16 cellular contexts compared by ENCODE assay signal in the genomic region with DNA sequence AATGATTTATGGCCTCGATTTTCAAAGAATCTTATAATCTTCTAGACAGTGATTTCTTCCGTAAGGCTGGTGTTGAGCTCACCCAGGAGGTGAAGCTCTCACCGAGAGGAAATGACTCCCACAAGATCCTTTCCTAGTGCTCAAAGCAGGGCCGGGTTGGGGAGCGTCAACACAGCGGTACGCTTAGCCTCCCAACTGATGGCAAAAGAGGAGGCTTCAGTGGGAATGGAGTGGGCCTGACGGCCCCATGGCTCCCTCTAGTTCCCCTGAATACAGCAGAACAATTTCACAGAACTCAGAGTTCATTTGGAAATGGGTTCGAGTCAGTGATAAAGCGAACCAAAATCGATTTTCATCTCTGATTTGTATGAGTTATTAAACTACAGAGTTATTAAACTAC.
DNase-seq lines count a peak whose midpoint lies in the region; ATAC-seq, FAIRE-seq and TF ChIP-seq lines count a peak whose summit lies in the region.
"Had no signal": no experiment of that assay in that cellular context is flagged by ENCODE, and none has a peak within 500 bp of the region (broad histone marks: within the 10 kb centered on the region; RNA-seq: fewer than 3 reads in every experiment).

No MANE protein-coding gene starts in this region.

- no peak overlapping the region for H3K4me3 Mint-ChIP-seq in GM23338
- no peak overlapping the region for H3K4me3 Mint-ChIP-seq in effector memory CD8-positive, alpha-beta T cell
- H3K4me3 Mint-ChIP-seq in mesothelial cell of epicardium, result no peak overlapping the region
- H3K4me3 Mint-ChIP-seq in activated T-cell treated with anti-CD3 and anti-CD28 coated beads, Interleukin-2, amount 50 U/mL, for 4 hours, result no peak overlapping the region
- H3K4me3 Mint-ChIP-seq: CD4-positive, CD25-positive, alpha-beta regulatory T cell had no signal

- H3K9me2 ChIP-seq in GM23338 (ENCODE audit: insufficient read depth), result no peaks in the 10 kb centered on the region

- BruUV-seq in A673 (replicated peaks; lab: Mats Ljungman, UMichigan), result no TSS peak

- FAIRE-seq in D721Med (lab: Jason Lieb, UNC), result no peak
- FAIRE-seq: GM12878, GM18507 had no signal

- peak; percentile 66 for ATAC-seq in GM23338
- ATAC-seq in effector memory CD8-positive, alpha-beta T cell (replicated peaks), result no peak
- no peak for ATAC-seq in activated T-cell treated with anti-CD3 and anti-CD28 coated beads, Interleukin-2, amount 50 U/mL, for 4 hours
- ATAC-seq: GM12878 had no signal

- H3K79me2 ChIP-seq in GM23338 (replicated peaks; ENCODE audit: insufficient read depth), result no peaks in the 10 kb centered on the region

- H3K4me2 ChIP-seq in GM23338, result no peak overlapping the region
- H3K4me2 ChIP-seq: BLaER1 had no signal

- DNase-seq in A673 (ENCODE audit: low spot score) (peak; percentile 36), GM23338 (ENCODE audit: low spot score) (no peak), mesothelial cell of epicardium (ENCODE audit: low spot score in 2 of 2, unreplicated experiment in 2 of 2) (no peak), D721Med (ENCODE audit: insufficient read length, low spot score) (no peak), mesenteric fat pad (ENCODE audit: low spot score) (no peak), tibial artery (no peak)
- no peak for DNase-seq in effector memory CD8-positive, alpha-beta T cell
- DNase-seq in activated T-cell treated with anti-CD3 and anti-CD28 coated beads, Interleukin-2, amount 50 U/mL, for 4 hours, result no peak
- DNase-seq: AML-193; CD4-positive, CD25-positive, alpha-beta regulatory T cell; DMS79; H7; IMR-90 had no signal

- H3F3A ChIP-seq in GM23338 (replicated peaks; ENCODE audit: low read depth), result no peaks in the 10 kb centered on the region

- TF ChIP-seq CTCF in A673 (conservative IDR thresholded peaks at IDR 0.05; ENCODE audit: low read depth, low read length) (no peak), GM23338 (conservative IDR thresholded peaks at IDR 0.05; ENCODE audit: low read depth in 2 of 2) (peak in 1 of 2 experiments; percentile 43; a peak in 2 of 4 replicates), mesothelial cell of epicardium (IDR thresholded peaks at IDR 0.05; ENCODE audit: unreplicated experiment) (no peak), D721Med (IDR thresholded peaks at IDR 0.05; ENCODE audit: insufficient read depth, missing control alignments) (no peak), tibial artery (IDR thresholded peaks at IDR 0.05) (no peak)

- intact Hi-C loops in A673 (cut with micrococcal nuclease; ENCODE audit: unreplicated experiment) (loop anchor here (10.0 kb wide), 1 partner anchor 350 kb away; no protein-coding TSS in a partner anchor), tibial artery (cut with DNase I; ENCODE audit: low total_unique reads) (no loop called here)

- H3K27ac ChIP-seq in A673 (ENCODE audit: low read depth, low read length, poor library complexity, severe bottlenecking) (peak overlapping the region; percentile 81), GM23338 (ENCODE audit: low read depth) (no peak overlapping the region), tibial artery (no peak overlapping the region)
- H3K27ac ChIP-seq: BLaER1 had no signal

- POLR2A ChIA-PET in A673 (lab: Charles Lee; ENCODE audit: low non-redundant PET), result no interaction called here

- no peak overlapping the region for H2AFZ ChIP-seq in GM23338

- no peaks in the 10 kb centered on the region for H3K9me3 Mint-ChIP-seq in GM23338
- no peaks in the 10 kb centered on the region for H3K9me3 Mint-ChIP-seq in effector memory CD8-positive, alpha-beta T cell
- H3K9me3 Mint-ChIP-seq in mesothelial cell of epicardium, result peaks cover 6% of the 10 kb centered on the region
- H3K9me3 Mint-ChIP-seq in activated T-cell treated with anti-CD3 and anti-CD28 coated beads, Interleukin-2, amount 50 U/mL, for 4 hours, result no peaks in the 10 kb centered on the region
- H3K9me3 Mint-ChIP-seq: CD4-positive, CD25-positive, alpha-beta regulatory T cell had no signal

- H3K36me3 ChIP-seq in A673 (ENCODE audit: insufficient read depth, low read length, poor library complexity, severe bottlenecking) (no peaks in the 10 kb centered on the region), GM23338 (ENCODE audit: insufficient read depth) (no peaks in the 10 kb centered on the region), tibial artery (no peaks in the 10 kb centered on the region)

- H3K4me3 ChIP-seq in A673 (ENCODE audit: low read depth, low read length, poor library complexity, severe bottlenecking), result no peak overlapping the region
- no peak overlapping the region for H3K4me3 ChIP-seq in GM23338
- no peak overlapping the region for H3K4me3 ChIP-seq in tibial artery
- H3K4me3 ChIP-seq: BLaER1, GM12878 had no signal

- H3K4me1 ChIP-seq in A673 (ENCODE audit: insufficient read depth, low read length, poor library complexity, severe bottlenecking), result peaks cover 52% of the 10 kb centered on the region
- H3K4me1 ChIP-seq in GM23338 (ENCODE audit: insufficient read depth), result peaks cover 6% of the 10 kb centered on the region; the same call in 1 of the 2 replicates
- no peaks in the 10 kb centered on the region for H3K4me1 ChIP-seq in tibial artery
- H3K4me1 ChIP-seq: BLaER1 had no signal

- no peaks in the 10 kb centered on the region for H3K9me3 ChIP-seq in A673 (ENCODE audit: low read depth, low read length, poor library complexity, severe bottlenecking)
- H3K9me3 ChIP-seq in tibial artery, result no peaks in the 10 kb centered on the region
- H3K9me3 ChIP-seq: BLaER1 had no signal

- H3K36me3 Mint-ChIP-seq in GM23338 (ENCODE audit: low read depth) (no peaks in the 10 kb centered on the region), mesothelial cell of epicardium (peaks cover 8% of the 10 kb centered on the region)
- H3K36me3 Mint-ChIP-seq in effector memory CD8-positive, alpha-beta T cell (ENCODE audit: insufficient read depth), result peaks cover 5% of the 10 kb centered on the region
- peaks cover 41% of the 10 kb centered on the region for H3K36me3 Mint-ChIP-seq in activated T-cell treated with anti-CD3 and anti-CD28 coated beads, Interleukin-2, amount 50 U/mL, for 4 hours (ENCODE audit: insufficient read depth)

- H3K27me3 Mint-ChIP-seq in GM23338 (ENCODE audit: insufficient read depth, low read depth, poor library complexity) (no peaks in the 10 kb centered on the region), mesothelial cell of epicardium (ENCODE audit: low read depth) (no peaks in the 10 kb centered on the region)
- H3K27me3 Mint-ChIP-seq in effector memory CD8-positive, alpha-beta T cell, result no peaks in the 10 kb centered on the region
- H3K27me3 Mint-ChIP-seq in activated T-cell treated with anti-CD3 and anti-CD28 coated beads, Interleukin-2, amount 50 U/mL, for 4 hours (ENCODE audit: low read depth), result no peaks in the 10 kb centered on the region
- H3K27me3 Mint-ChIP-seq: CD4-positive, CD25-positive, alpha-beta regulatory T cell had no signal

- H3K27ac Mint-ChIP-seq in GM23338 (no peak overlapping the region), mesothelial cell of epicardium (peak overlapping the region; percentile 84)
- H3K27ac Mint-ChIP-seq in effector memory CD8-positive, alpha-beta T cell, result peak overlapping the region; percentile 5 to 13
- H3K27ac Mint-ChIP-seq: CD4-positive, CD25-positive, alpha-beta regulatory T cell had no signal

- CTCF ChIA-PET in A673 (lab: Charles Lee), result no interaction called here

- H4K20me1 ChIP-seq in GM23338 (replicated peaks; ENCODE audit: insufficient read depth), result no peaks in the 10 kb centered on the region
- H4K20me1 ChIP-seq: BLaER1 had no signal

- H3K4me1 Mint-ChIP-seq in GM23338, result peaks cover 9% of the 10 kb centered on the region; the same call in 2 of the 3 replicates
- H3K4me1 Mint-ChIP-seq in effector memory CD8-positive, alpha-beta T cell (ENCODE audit: low read depth in 2 of 2), result peaks cover 0 to 14% of the 10 kb centered on the region in 2 donors
- H3K4me1 Mint-ChIP-seq in mesothelial cell of epicardium, result peaks cover 43% of the 10 kb centered on the region
- peaks cover 4% of the 10 kb centered on the region for H3K4me1 Mint-ChIP-seq in activated T-cell treated with anti-CD3 and anti-CD28 coated beads, Interleukin-2, amount 50 U/mL, for 4 hours (ENCODE audit: low read depth)

- H3K27me3 ChIP-seq in A673 (replicated peaks; ENCODE audit: insufficient read depth, low read depth, low read length, poor library complexity) (no peaks in the 10 kb centered on the region), GM23338 (ENCODE audit: insufficient read depth) (no peaks in the 10 kb centered on the region), tibial artery (no peaks in the 10 kb centered on the region)
- H3K27me3 ChIP-seq: BLaER1 had no signal
